9 cellular contexts compared by ENCODE assay signal in the genomic region with DNA sequence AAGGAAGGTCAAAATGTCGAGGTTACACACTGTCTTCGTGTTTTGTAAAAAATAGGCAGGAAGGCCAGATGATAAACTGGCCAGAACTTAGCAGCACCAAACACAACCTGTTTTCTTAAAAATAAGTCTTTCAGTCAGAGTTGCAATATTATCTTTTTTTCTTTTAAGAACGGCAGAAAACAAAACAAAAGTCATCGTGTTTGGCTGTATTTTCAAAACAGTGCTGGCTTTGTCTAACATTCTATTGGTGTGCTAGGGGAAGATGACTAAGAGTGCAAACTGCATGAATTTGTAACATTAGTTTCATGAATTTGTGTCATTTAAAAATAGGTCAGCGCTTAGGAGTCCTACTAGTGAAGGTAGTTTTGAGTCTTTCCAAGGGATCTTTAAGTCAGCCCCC. TPM values are rescaled to one million over a fixed set of nuclear protein-coding genes. Genes with fewer than 3 reads are reported as not detected.
DNase-seq lines count a peak whose midpoint lies in the region; ATAC-seq and TF ChIP-seq lines count a peak whose summit lies in the region.
"Had no signal": no experiment of that assay in that cellular context is flagged by ENCODE, and none has a peak within 500 bp of the region (broad histone marks: within the 10 kb centered on the region; RNA-seq: fewer than 3 reads in every experiment).

No MANE protein-coding gene starts in this region.

- H3K27ac ChIP-seq in breast epithelium (peak overlapping the region; percentile 18 to 91), duodenal mucosa (ENCODE audit: low read depth, low read length) (peak overlapping the region; percentile 58), upper lobe of left lung (peak overlapping the region; percentile 74 to 96 (median 82))

- H3K27me3 Mint-ChIP-seq in MCF 10A (ENCODE audit: insufficient read depth, unreplicated experiment) (no peaks in the 10 kb centered on the region), natural killer cell (ENCODE audit: low read depth in 2 of 2) (peaks cover 0 to 2% of the 10 kb centered on the region in 2 donors)

- H3K4me3 ChIP-seq in breast epithelium (peak overlapping the region; percentile 68 to 89 (median 79)), duodenal mucosa (ENCODE audit: low read depth in 1 of 2, low read length in 2 of 2) (peak overlapping the region; percentile 90 to 93), upper lobe of left lung (peak overlapping the region in 3 of 4 donors; percentile 74 to 93 (median 83))

- H3K36me3 ChIP-seq in breast epithelium (no peaks in the 10 kb centered on the region), duodenal mucosa (ENCODE audit: control insufficient read depth in 1 of 2, insufficient read depth in 2 of 2, low read length in 2 of 2) (peaks cover 0 to 11% of the 10 kb centered on the region in 2 donors), upper lobe of left lung (no peaks in the 10 kb centered on the region)
- H3K36me3 ChIP-seq: BE2C had no signal

- DNase-seq in breast epithelium (ENCODE audit: low spot score in 2 of 2) (no peak), MCF 10A (ENCODE audit: unreplicated experiment) (no peak), natural killer cell (no peak), upper lobe of left lung (no peak), anterior cingulate cortex (lab: John Stamatoyannopoulos, UW) (no peak)
- DNase-seq: BE2C had no signal

- no TSS peak for BruUV-seq in MCF 10A (replicated peaks; lab: Mats Ljungman, UMichigan)

- no peaks in the 10 kb centered on the region for H3K27me3 ChIP-seq in breast epithelium
- no peaks in the 10 kb centered on the region for H3K27me3 ChIP-seq in duodenal mucosa (ENCODE audit: control insufficient read depth in 1 of 2, insufficient read depth in 2 of 2, low read length in 2 of 2)
- H3K27me3 ChIP-seq in upper lobe of left lung: no peaks in the 10 kb centered on the region

- no peak for TF ChIP-seq CTCF in breast epithelium (IDR thresholded peaks at IDR 0.05)
- no peak for TF ChIP-seq CTCF in MCF 10A (IDR thresholded peaks at IDR 0.05; ENCODE audit: unreplicated experiment)
- no peak for TF ChIP-seq CTCF in natural killer cell (IDR thresholded peaks at IDR 0.05)
- no peak for TF ChIP-seq CTCF in upper lobe of left lung (IDR thresholded peaks at IDR 0.05)

- H3K9ac ChIP-seq in duodenal mucosa (ENCODE audit: low read depth in 1 of 2, low read length in 2 of 2): peak overlapping the region; percentile 27 to 92

- no peaks in the 10 kb centered on the region for H3K9me3 Mint-ChIP-seq in MCF 10A (ENCODE audit: unreplicated experiment)
- H3K9me3 Mint-ChIP-seq in natural killer cell: no peaks in the 10 kb centered on the region

- 27 to 38% methylated on average over 5 of the region's 5 CpGs for WGBS in upper lobe of left lung, 2 donors

- no peaks in the 10 kb centered on the region for H3K36me3 Mint-ChIP-seq in MCF 10A (ENCODE audit: insufficient read depth, unreplicated experiment)
- H3K36me3 Mint-ChIP-seq in natural killer cell: peaks cover 11% of the 10 kb centered on the region

- ATAC-seq in natural killer cell (no peak), upper lobe of left lung (ENCODE audit: low FRiP score in 2 of 2) (no peak), GM19467 (IDR thresholded peaks at IDR 0.05; ENCODE audit: unreplicated experiment) (no peak), HG02840 (IDR thresholded peaks at IDR 0.05; ENCODE audit: low FRiP score, unreplicated experiment) (no peak)

- H3K27ac Mint-ChIP-seq in MCF 10A (ENCODE audit: low read depth, unreplicated experiment) (no peak overlapping the region), natural killer cell (peak overlapping the region; percentile 30 to 74)

- H3K9me3 ChIP-seq in breast epithelium (no peaks in the 10 kb centered on the region), duodenal mucosa (ENCODE audit: control insufficient read depth in 1 of 2, low read length in 2 of 2) (no peaks in the 10 kb centered on the region), upper lobe of left lung (no peaks in the 10 kb centered on the region)
- H3K9me3 ChIP-seq: BE2C had no signal

- POLR2A ChIA-PET in MCF 10A (lab: Yijun Ruan, JAX): no interaction called here

- H3K4me1 ChIP-seq in breast epithelium (peaks cover 0 to 2% of the 10 kb centered on the region in 2 donors), duodenal mucosa (ENCODE audit: control insufficient read depth in 1 of 2, insufficient read depth in 2 of 2, low read length in 2 of 2) (peaks cover 0 to 9% of the 10 kb centered on the region in 2 donors), upper lobe of left lung (peaks cover 0 to 24% (median 9%) of the 10 kb centered on the region in 4 donors)
- H3K4me1 ChIP-seq: BE2C had no signal

- H3K4me1 Mint-ChIP-seq in MCF 10A (ENCODE audit: insufficient read depth, unreplicated experiment) (no peaks in the 10 kb centered on the region), natural killer cell (peaks cover 50 to 53% of the 10 kb centered on the region in 2 donors)

- CTCF ChIA-PET in MCF 10A (lab: Yijun Ruan, JAX): interaction anchor here (0.7 kb wide), 2 partner anchors 252 to 505 kb away, joined by 3 to 4 read pairs; no protein-coding TSS in a partner anchor

- intact Hi-C loops in breast epithelium (cut with DNase I; ENCODE audit: low total_unique reads) (no loop called here), MCF 10A (cut with micrococcal nuclease) (no loop called here), natural killer cell (cut with micrococcal nuclease) (no loop called here)

- H3K4me3 Mint-ChIP-seq in MCF 10A (ENCODE audit: unreplicated experiment) (no peak overlapping the region), natural killer cell (peak overlapping the region; percentile 94)

- TF ChIP-seq POLR2A in breast epithelium (IDR thresholded peaks at IDR 0.05): no peak
- TF ChIP-seq POLR2A in upper lobe of left lung (IDR thresholded peaks at IDR 0.05): no peak

- no peak for TF ChIP-seq EP300 in upper lobe of left lung (IDR thresholded peaks at IDR 0.05)

RNA-seq across cellular contexts. Expression of gene MAF, which starts 5.3 kb away (rescaled TPM):
- total RNA-seq in breast epithelium (10 to 100 TPM; 21.8 to 66.6 (median 37.0) TPM), MCF 10A (2022) (0.47 and 0.96 TPM in 2 replicates), natural killer cell (10 to 100 TPM; 24.0 to 50.1 (median 27.1) TPM), upper lobe of left lung (10 to 100 TPM; 21.1 to 90.1 (median 57.4) TPM)

Comparison
In these comparisons a context has a peak if more than half of its experiments do, and no peak if none do; other contexts are left out.
1. RNA of gene MAF, which starts 5.3 kb away (total RNA-seq): 21.1 to 90.1 TPM in upper lobe of left lung, 21.8 to 66.6 TPM in breast epithelium and 24.0 to 50.1 TPM in natural killer cell; 0.47 to 0.96 TPM in MCF 10A; every median in the first group is over 10 times any median in the second.
2. Peak in every context shown above with its lines, with median percentiles within 50 percentile points of each other: H3K27ac ChIP-seq and H3K4me3 ChIP-seq.